Comparison of ENCODE assay signal across 8 cellular contexts in genomic region chr10:70364001-70364771, GRCh38. TPM values are rescaled to one million over a fixed set of nuclear protein-coding genes. Genes with fewer than 3 reads are reported as not detected.
A peak's percentile ranks its signal among the peaks of the same experiment; 100 is the strongest.
DNase-seq lines count a peak whose midpoint lies in the region; ATAC-seq, FAIRE-seq and TF ChIP-seq lines count a peak whose summit lies in the region.

No MANE protein-coding gene starts in this region.

- DNase-seq in DMS79 treated with DMSO at 0.1 percent for 48 hours (lab: John Stamatoyannopoulos, UW) (peak; percentile 60), GM23338 (ENCODE audit: low spot score) (peak; percentile 95), M059J (ENCODE audit: low read depth) (peak; percentile 90), SJSA1 (ENCODE audit: low read depth in 1 of 2, low spot score in 2 of 2) (peak; percentile 76 to 93), frontal cortex (ENCODE audit: low spot score in 2 of 2) (peak; percentile 58 to 83), occipital lobe (lab: John Stamatoyannopoulos, UW) (peak; percentile 81), superior temporal gyrus (ENCODE audit: extremely low spot score) (peak; percentile 93)
- peak; percentile 50 to 76 (median 70) for DNase-seq in activated naive CD4-positive, alpha-beta T cell (lab: John Stamatoyannopoulos, UW)

- H3K27ac ChIP-seq in GM23338 (ENCODE audit: low read depth) (0 out of 2 replicates have a peak overlapping the region, but pooled peaks have one; percentile 55), SJSA1 (peak overlapping the region; percentile 41)

- peaks cover 8% of the 10 kb centered on the region; the same call in 1 of the 2 replicates for H3F3A ChIP-seq in GM23338 (replicated peaks; ENCODE audit: low read depth)

- H3K36me3 Mint-ChIP-seq in GM23338 (ENCODE audit: low read depth): no peaks in the 10 kb centered on the region

- H4K20me1 ChIP-seq in GM23338 (replicated peaks; ENCODE audit: insufficient read depth): peaks cover 6% of the 10 kb centered on the region

- H3K4me3 ChIP-seq in GM23338 (no peak overlapping the region), SJSA1 (no peak overlapping the region)

- no peak overlapping the region for H3K4me3 Mint-ChIP-seq in GM23338

- FAIRE-seq in frontal cortex (lab: Jason Lieb, UNC): no peak

- no peaks in the 10 kb centered on the region for H3K9me3 ChIP-seq in SJSA1 (replicated peaks)

- H3K27me3 Mint-ChIP-seq in GM23338 (ENCODE audit: insufficient read depth, low read depth, poor library complexity): peaks cover 5% of the 10 kb centered on the region

- peak; percentile 84 to 100 for TF ChIP-seq CTCF in GM23338 (conservative IDR thresholded peaks at IDR 0.05; ENCODE audit: low read depth in 2 of 2)

- H3K27me3 ChIP-seq in GM23338 (ENCODE audit: insufficient read depth) (no peaks in the 10 kb centered on the region), SJSA1 (replicated peaks) (no peaks in the 10 kb centered on the region)

- H3K9me3 Mint-ChIP-seq in GM23338: no peaks in the 10 kb centered on the region

- peak overlapping the region; percentile 21 for H3K27ac Mint-ChIP-seq in GM23338

- ATAC-seq in GM23338: peak; percentile 90

- H3K4me1 ChIP-seq in GM23338 (ENCODE audit: insufficient read depth) (peaks cover 9% of the 10 kb centered on the region), SJSA1 (replicated peaks) (peaks cover 32% of the 10 kb centered on the region)

- peaks cover 15% of the 10 kb centered on the region; the same call in 2 of the 3 replicates for H3K4me1 Mint-ChIP-seq in GM23338

- no peaks in the 10 kb centered on the region for H3K9me2 ChIP-seq in GM23338 (ENCODE audit: insufficient read depth)

- H3K36me3 ChIP-seq in GM23338 (ENCODE audit: insufficient read depth) (no peaks in the 10 kb centered on the region), SJSA1 (peaks cover 13% of the 10 kb centered on the region)

- H3K79me2 ChIP-seq in GM23338 (replicated peaks; ENCODE audit: insufficient read depth): peaks cover 10% of the 10 kb centered on the region; the same call in 1 of the 2 replicates

- 0 out of 2 replicates have a peak overlapping the region, but pooled peaks have one; percentile 32 for H3K4me2 ChIP-seq in GM23338

- no peak overlapping the region for H2AFZ ChIP-seq in GM23338

TF ChIP-seq in GM23338, 12 proteins besides CTCF, POLR2A, EP300 and RAD21:
- TF ChIP-seq, protein P1, sequence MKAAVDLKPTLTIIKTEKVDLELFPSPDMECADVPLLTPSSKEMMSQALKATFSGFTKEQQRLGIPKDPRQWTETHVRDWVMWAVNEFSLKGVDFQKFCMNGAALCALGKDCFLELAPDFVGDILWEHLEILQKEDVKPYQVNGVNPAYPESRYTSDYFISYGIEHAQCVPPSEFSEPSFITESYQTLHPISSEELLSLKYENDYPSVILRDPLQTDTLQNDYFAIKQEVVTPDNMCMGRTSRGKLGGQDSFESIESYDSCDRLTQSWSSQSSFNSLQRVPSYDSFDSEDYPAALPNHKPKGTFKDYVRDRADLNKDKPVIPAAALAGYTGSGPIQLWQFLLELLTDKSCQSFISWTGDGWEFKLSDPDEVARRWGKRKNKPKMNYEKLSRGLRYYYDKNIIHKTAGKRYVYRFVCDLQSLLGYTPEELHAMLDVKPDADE (IDR thresholded peaks at IDR 0.05): peak; percentile 63; the same call in 1 of the 2 replicates
- TF ChIP-seq ZNF114 (CRISPR knock-in tag; IDR thresholded peaks at IDR 0.05): no peak

RNA-seq across cellular contexts. Expression of gene LRRC20, which starts 18.2 kb away (rescaled TPM):
- total RNA-seq in GM23338 (2014; rRNA removed; shearing (Covaris generic)): 43.3 and 43.9 TPM in 2 replicates
- polyA plus RNA-seq in GM23338 (2016; fragmentation: Nextera tagmentation; extraction: Ambion mirVana): 5.9 and 7.1 TPM in 2 replicates
- total RNA-seq in M059J (2014; rRNA removed; shearing (Covaris generic)): 17.8 and 21.4 TPM in 2 replicates
- 17.5 and 30.7 TPM in 2 replicates for total RNA-seq in SJSA1 (2014; rRNA removed; shearing (Covaris generic))
- total RNA-seq in frontal cortex (11.0 TPM), occipital lobe (21.5 TPM)

RNA-seq across cellular contexts. Expression of gene EIF4EBP2, which starts 39.8 kb away (rescaled TPM):
- total RNA-seq in GM23338 (2014; rRNA removed; shearing (Covaris generic)): 131 and 138 TPM in 2 replicates
- polyA plus RNA-seq in GM23338 (2016; fragmentation: Nextera tagmentation; extraction: Ambion mirVana): 40.5 and 42.0 TPM in 2 replicates
- total RNA-seq in M059J (2014; rRNA removed; shearing (Covaris generic)): 33.9 and 46.0 TPM in 2 replicates
- total RNA-seq in SJSA1 (2014; rRNA removed; shearing (Covaris generic)): 30.3 and 42.4 TPM in 2 replicates
- total RNA-seq in frontal cortex (47.3 TPM), occipital lobe (62.5 TPM)
